Comparison of ENCODE assay signal across 2 cellular contexts in the genomic region with DNA sequence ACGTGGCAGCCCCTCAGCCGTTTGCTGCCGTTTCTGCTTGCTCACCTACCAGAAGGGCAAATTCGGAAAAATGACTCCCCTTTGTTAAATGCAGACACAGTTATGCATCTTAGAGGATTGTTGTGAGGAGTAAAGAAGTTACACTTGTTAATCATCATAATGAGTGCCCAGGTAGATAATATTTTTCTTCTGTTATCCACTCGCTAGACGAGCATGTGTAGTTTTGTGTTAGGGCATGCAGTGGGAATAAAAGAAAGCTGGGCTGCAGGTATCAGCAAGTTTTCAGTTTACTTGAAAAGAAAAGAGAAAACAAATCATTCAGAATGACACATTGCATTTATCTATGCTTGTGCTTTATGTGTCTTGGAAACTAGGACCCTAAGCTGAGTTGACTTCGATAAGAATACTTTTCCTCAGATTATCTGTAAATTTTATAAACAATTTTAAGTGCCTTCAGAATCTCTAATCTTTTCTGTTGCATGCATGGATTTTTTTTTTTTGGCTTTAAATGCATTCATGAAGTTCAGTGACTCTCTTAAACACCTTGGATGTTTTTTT.
TF ChIP-seq lines count a peak whose summit lies in the region.

No MANE protein-coding gene starts in this region.

TF ChIP-seq in K562, 482 proteins besides CTCF, POLR2A, EP300 and RAD21 (continues in another document):
- no peak for TF ChIP-seq PBX2 (CRISPR knock-in tag; IDR thresholded peaks at IDR 0.05; ENCODE audit: low read depth)
- 0 out of 2 replicates have a peak, but pooled peaks have one; percentile 18 for TF ChIP-seq PBX2 (tag; conservative IDR thresholded peaks at IDR 0.05; ENCODE audit: low read depth)
- peak in 1 of 2 experiments; percentile 88; a peak in 2 of 4 replicates for TF ChIP-seq FOXA3 (CRISPR knock-in tag; conservative IDR thresholded peaks at IDR 0.05 in 1 of 2, IDR thresholded peaks at IDR 0.05 in 1 of 2)
- TF ChIP-seq HDAC1 (IDR thresholded peaks at IDR 0.05) = peak in 1 of 2 experiments; percentile 61; a peak in 2 of 4 replicates
- peak; percentile 55; the same call in 1 of the 2 replicates for TF ChIP-seq DPF2 (IDR thresholded peaks at IDR 0.05)
- no peak for TF ChIP-seq CHD1 (IDR thresholded peaks at IDR 0.05; ENCODE audit: low read length)
- peak; percentile 45; the same call in 1 of the 2 replicates for TF ChIP-seq SMARCA4 (IDR thresholded peaks at IDR 0.05)
- TF ChIP-seq CBFA2T3 (IDR thresholded peaks at IDR 0.05) = peak; percentile 81
- peak; percentile 61 for TF ChIP-seq CBFA2T2 (conservative IDR thresholded peaks at IDR 0.05)
- peak; percentile 51; the same call in 1 of the 2 replicates for TF ChIP-seq SOX6 (IDR thresholded peaks at IDR 0.05)
- no peak for TF ChIP-seq YY1 (IDR thresholded peaks at IDR 0.05; ENCODE audit: borderline replicate concordance in 1 of 3, control insufficient read depth in 1 of 3, extremely low read depth in 1 of 3, insufficient read depth in 3 of 3, insufficient read length in 1 of 3, insufficient replicate concordance in 2 of 3, low read depth in 1 of 3, low read length in 2 of 3)
- TF ChIP-seq KLF16 (IDR thresholded peaks at IDR 0.05) = 0 out of 2 replicates have a peak, but pooled peaks have one; percentile 19
- TF ChIP-seq TCF3 (CRISPR knock-in tag; IDR thresholded peaks at IDR 0.05) = peak; percentile 53; the same call in 1 of the 2 replicates
- TF ChIP-seq ATF3 (IDR thresholded peaks at IDR 0.05) = no peak
- TF ChIP-seq ATF3 (CRISPR knock-in tag; conservative IDR thresholded peaks at IDR 0.05) = no peak
- no peak for TF ChIP-seq CEBPB (tag; IDR thresholded peaks at IDR 0.05)
- TF ChIP-seq NFE2 (IDR thresholded peaks at IDR 0.05; ENCODE audit: low read depth) = no peak
- no peak for TF ChIP-seq TEAD2 (tag; IDR thresholded peaks at IDR 0.05)
- TF ChIP-seq PKNOX1 (IDR thresholded peaks at IDR 0.05) = peak; percentile 65
- TF ChIP-seq CCNT2 (IDR thresholded peaks at IDR 0.05; ENCODE audit: borderline replicate concordance, extremely low read depth, insufficient read length, low read depth, low read length) = peak; percentile 39
- no peak for TF ChIP-seq RFX7 (CRISPR knock-in tag; IDR thresholded peaks at IDR 0.05)
- no peak for TF ChIP-seq KDM5B (IDR thresholded peaks at IDR 0.05; ENCODE audit: insufficient replicate concordance, low read depth, low read length)
- 0 out of 2 replicates have a peak, but pooled peaks have one; percentile 18 for TF ChIP-seq HDAC2 (IDR thresholded peaks at IDR 0.05)
- peak; percentile 79 for TF ChIP-seq TEAD4 (IDR thresholded peaks at IDR 0.05; ENCODE audit: low read length)
- TF ChIP-seq TEAD4 (CRISPR knock-in tag; IDR thresholded peaks at IDR 0.05; ENCODE audit: borderline replicate concordance) = no peak
- TF ChIP-seq MEIS2 (IDR thresholded peaks at IDR 0.05; ENCODE audit: partially characterized antibody) = peak; percentile 88
- peak; percentile 22; the same call in 1 of the 2 replicates for TF ChIP-seq FOXM1 (IDR thresholded peaks at IDR 0.05; ENCODE audit: low read depth)
- no peak for TF ChIP-seq FOXM1 (CRISPR knock-in tag; IDR thresholded peaks at IDR 0.05; ENCODE audit: low read depth)
- TF ChIP-seq TAL1 (IDR thresholded peaks at IDR 0.05) = peak; percentile 79
- peak; percentile 46; the same call in 1 of the 2 replicates for TF ChIP-seq MTA2 (IDR thresholded peaks at IDR 0.05; ENCODE audit: low read depth)

TF ChIP-seq in HepG2, 621 proteins besides CTCF, POLR2A, EP300 and RAD21:
- TF ChIP-seq ZNF292 (CRISPR knock-in tag; IDR thresholded peaks at IDR 0.05; ENCODE audit: borderline replicate concordance, low read depth) (no peak), ZSCAN31 (CRISPR knock-in tag; IDR thresholded peaks at IDR 0.05; ENCODE audit: low read depth) (no peak), ZNF441 (CRISPR knock-in tag; IDR thresholded peaks at IDR 0.05; ENCODE audit: borderline replicate concordance) (no peak), USF2 (IDR thresholded peaks at IDR 0.05; ENCODE audit: low read depth, low read length) (no peak), USF2 (CRISPR knock-in tag; IDR thresholded peaks at IDR 0.05; ENCODE audit: borderline replicate concordance) (no peak), ATF4 (CRISPR knock-in tag; IDR thresholded peaks at IDR 0.05) (no peak), NCOR1 (IDR thresholded peaks at IDR 0.05; ENCODE audit: borderline replicate concordance, low read length) (no peak), ZNF619 (CRISPR knock-in tag; IDR thresholded peaks at IDR 0.05) (no peak), SP4 (CRISPR knock-in tag; IDR thresholded peaks at IDR 0.05) (no peak)
- TF ChIP-seq, protein P1, sequence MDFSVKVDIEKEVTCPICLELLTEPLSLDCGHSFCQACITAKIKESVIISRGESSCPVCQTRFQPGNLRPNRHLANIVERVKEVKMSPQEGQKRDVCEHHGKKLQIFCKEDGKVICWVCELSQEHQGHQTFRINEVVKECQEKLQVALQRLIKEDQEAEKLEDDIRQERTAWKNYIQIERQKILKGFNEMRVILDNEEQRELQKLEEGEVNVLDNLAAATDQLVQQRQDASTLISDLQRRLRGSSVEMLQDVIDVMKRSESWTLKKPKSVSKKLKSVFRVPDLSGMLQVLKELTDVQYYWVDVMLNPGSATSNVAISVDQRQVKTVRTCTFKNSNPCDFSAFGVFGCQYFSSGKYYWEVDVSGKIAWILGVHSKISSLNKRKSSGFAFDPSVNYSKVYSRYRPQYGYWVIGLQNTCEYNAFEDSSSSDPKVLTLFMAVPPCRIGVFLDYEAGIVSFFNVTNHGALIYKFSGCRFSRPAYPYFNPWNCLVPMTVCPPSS (IDR thresholded peaks at IDR 0.05) = no peak
- TF ChIP-seq, protein P2, sequence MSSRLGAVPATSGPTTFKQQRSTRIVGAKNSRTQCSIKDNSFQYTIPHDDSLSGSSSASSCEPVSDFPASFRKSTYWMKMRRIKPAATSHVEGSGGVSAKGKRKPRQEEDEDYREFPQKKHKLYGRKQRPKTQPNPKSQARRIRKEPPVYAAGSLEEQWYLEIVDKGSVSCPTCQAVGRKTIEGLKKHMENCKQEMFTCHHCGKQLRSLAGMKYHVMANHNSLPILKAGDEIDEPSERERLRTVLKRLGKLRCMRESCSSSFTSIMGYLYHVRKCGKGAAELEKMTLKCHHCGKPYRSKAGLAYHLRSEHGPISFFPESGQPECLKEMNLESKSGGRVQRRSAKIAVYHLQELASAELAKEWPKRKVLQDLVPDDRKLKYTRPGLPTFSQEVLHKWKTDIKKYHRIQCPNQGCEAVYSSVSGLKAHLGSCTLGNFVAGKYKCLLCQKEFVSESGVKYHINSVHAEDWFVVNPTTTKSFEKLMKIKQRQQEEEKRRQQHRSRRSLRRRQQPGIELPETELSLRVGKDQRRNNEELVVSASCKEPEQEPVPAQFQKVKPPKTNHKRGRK (CRISPR knock-in tag; IDR thresholded peaks at IDR 0.05) = no peak
- TF ChIP-seq, protein P3, sequence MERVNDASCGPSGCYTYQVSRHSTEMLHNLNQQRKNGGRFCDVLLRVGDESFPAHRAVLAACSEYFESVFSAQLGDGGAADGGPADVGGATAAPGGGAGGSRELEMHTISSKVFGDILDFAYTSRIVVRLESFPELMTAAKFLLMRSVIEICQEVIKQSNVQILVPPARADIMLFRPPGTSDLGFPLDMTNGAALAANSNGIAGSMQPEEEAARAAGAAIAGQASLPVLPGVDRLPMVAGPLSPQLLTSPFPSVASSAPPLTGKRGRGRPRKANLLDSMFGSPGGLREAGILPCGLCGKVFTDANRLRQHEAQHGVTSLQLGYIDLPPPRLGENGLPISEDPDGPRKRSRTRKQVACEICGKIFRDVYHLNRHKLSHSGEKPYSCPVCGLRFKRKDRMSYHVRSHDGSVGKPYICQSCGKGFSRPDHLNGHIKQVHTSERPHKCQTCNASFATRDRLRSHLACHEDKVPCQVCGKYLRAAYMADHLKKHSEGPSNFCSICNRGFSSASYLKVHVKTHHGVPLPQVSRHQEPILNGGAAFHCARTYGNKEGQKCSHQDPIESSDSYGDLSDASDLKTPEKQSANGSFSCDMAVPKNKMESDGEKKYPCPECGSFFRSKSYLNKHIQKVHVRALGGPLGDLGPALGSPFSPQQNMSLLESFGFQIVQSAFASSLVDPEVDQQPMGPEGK (CRISPR knock-in tag; IDR thresholded peaks at IDR 0.05) = no peak
TF ChIP-seq in HepG2: peak in this region for 0.
